In genomic region chr1:156592910-156593732, GRCh38 we compare ENCODE assay signal across 10 cellular contexts. TPM values are rescaled to one million over a fixed set of nuclear protein-coding genes. Genes with fewer than 3 reads are reported as not detected.
A peak's percentile ranks its signal among the peaks of the same experiment; 100 is the strongest.
DNase-seq lines count a peak whose midpoint lies in the region; ATAC-seq and TF ChIP-seq lines count a peak whose summit lies in the region.
"Had no signal": no experiment of that assay in that cellular context is flagged by ENCODE, and none has a peak within 500 bp of the region (broad histone marks: within the 10 kb centered on the region; RNA-seq: fewer than 3 reads in every experiment).

No MANE protein-coding gene starts in this region.

- DNase-seq in AG04450 (ENCODE audit: low read depth, low spot score) (no peak), HL-60 (ENCODE audit: low read depth in 1 of 2, low spot score in 1 of 2) (no peak), SJCRH30 (peak; percentile 13 to 39), hepatocyte (ENCODE audit: low spot score) (no peak), NCI-H2227 (lab: John Stamatoyannopoulos, UW; ENCODE audit: unreplicated experiment) (no peak), activated gamma-delta T cell treated with Interleukin-2 at 50 U/mL for 16 hours (no peak), hypothalamus (lab: John Stamatoyannopoulos, UW) (no peak)
- DNase-seq: DMS79 treated with DMSO at 0.1 percent for 48 hours, KG1 had no signal

- H3K27me3 ChIP-seq in AG04450 (ENCODE audit: control insufficient read depth, insufficient read depth, low read length) (no peaks in the 10 kb centered on the region), HL-60 (ENCODE audit: insufficient read depth, poor library complexity, severe bottlenecking) (no peaks in the 10 kb centered on the region), SJCRH30 (no peaks in the 10 kb centered on the region), hepatocyte (no peaks in the 10 kb centered on the region)

- peaks cover 24% of the 10 kb centered on the region for H3K36me3 ChIP-seq in SJCRH30
- H3K36me3 ChIP-seq in hepatocyte (replicated peaks; ENCODE audit: insufficient read depth, low read depth), result no peaks in the 10 kb centered on the region

- no peaks in the 10 kb centered on the region; the same call in 1 of the 2 replicates for H3K9me3 ChIP-seq in AG04450 (ENCODE audit: control insufficient read depth, insufficient read depth, low read length)
- H3K9me3 ChIP-seq in SJCRH30 (replicated peaks), result no peaks in the 10 kb centered on the region
- H3K9me3 ChIP-seq in hepatocyte (ENCODE audit: low read depth), result no peaks in the 10 kb centered on the region

- 98% methylated on average over 8 of the region's 8 CpGs for WGBS in hepatocyte (ENCODE audit: low lambda C conversion rate, missing lambda C conversion rate)

- peaks cover 12% of the 10 kb centered on the region for H3K79me2 ChIP-seq in hepatocyte

- no peaks in the 10 kb centered on the region for H3K9me2 ChIP-seq in hepatocyte (replicated peaks; ENCODE audit: insufficient read depth)

- H2AFZ ChIP-seq in hepatocyte, result no peak overlapping the region

- CTCF ChIA-PET in AG04450 (lab: Charles Lee), result interaction anchor here (0.5 kb wide), 1 partner anchor 210 kb away, joined by 4 read pairs; no protein-coding TSS in a partner anchor

- H3K27ac ChIP-seq in AG04450 (ENCODE audit: low read depth, low read length), result no peak overlapping the region
- H3K27ac ChIP-seq in HL-60 (replicated peaks), result no peak overlapping the region; the same call in 1 of the 2 replicates
- H3K27ac ChIP-seq in SJCRH30, result no peak overlapping the region
- H3K27ac ChIP-seq in hepatocyte, result no peak overlapping the region

- no peak for TF ChIP-seq CTCF in AG04450 (IDR thresholded peaks at IDR 0.05; ENCODE audit: low read depth, low read length)
- no peak for TF ChIP-seq CTCF in HL-60 (IDR thresholded peaks at IDR 0.05; ENCODE audit: insufficient read depth, low read length)
- TF ChIP-seq CTCF in hepatocyte (IDR thresholded peaks at IDR 0.05; ENCODE audit: poor library complexity), result no peak

- H3K4me3 ChIP-seq in AG04450 (ENCODE audit: low read depth, low read length), result 0 out of 2 replicates have a peak overlapping the region, but pooled peaks have one; percentile 84
- peak overlapping the region; percentile 80 for H3K4me3 ChIP-seq in HL-60 (replicated peaks; ENCODE audit: insufficient read depth, low read length)
- H3K4me3 ChIP-seq in SJCRH30, result no peak overlapping the region
- no peak overlapping the region for H3K4me3 ChIP-seq in hepatocyte

- POLR2A ChIA-PET in AG04450 (lab: Yijun Ruan, JAX), result interaction anchor here (0.6 to 1.0 kb wide), 2 partner anchors 19 to 92 kb away, joined by 3 to 4 read pairs; partner anchors contain the start of gene MEF2D

- H4K20me1 ChIP-seq in hepatocyte (ENCODE audit: insufficient read depth, poor library complexity, severe bottlenecking), result no peaks in the 10 kb centered on the region

- H3K4me1 ChIP-seq in SJCRH30, result peaks cover 4% of the 10 kb centered on the region; the same call in 1 of the 2 replicates
- peaks cover 3% of the 10 kb centered on the region for H3K4me1 ChIP-seq in hepatocyte (ENCODE audit: insufficient read depth)

- ATAC-seq in HG03457 (IDR thresholded peaks at IDR 0.05; ENCODE audit: unreplicated experiment), result no peak

- peak overlapping the region; percentile 91 for H3K4me2 ChIP-seq in hepatocyte

RNA-seq across cellular contexts. Expression of gene NAXE, which starts 1.5 kb away (rescaled TPM):
- polyA plus RNA-seq in AG04450 (2011; rRNA removed), result 29.9 and 38.7 TPM in 2 replicates
- polyA minus RNA-seq in AG04450 (2011; rRNA and poly(A)+ RNA removed), result 31.8 and 44.1 TPM in 2 replicates
- total RNA-seq in SJCRH30 (2014; rRNA removed; shearing (Covaris generic)), result 29.7 and 30.1 TPM in 2 replicates
- total RNA-seq in hepatocyte, result 94.2 and 117 TPM in 2 replicates
- polyA plus RNA-seq in hepatocyte, result 198 and 218 TPM in 2 replicates

RNA-seq across cellular contexts. Expression of gene GPATCH4, which starts 8.2 kb away (rescaled TPM):
- polyA plus RNA-seq in AG04450 (2011; rRNA removed) (23.1 and 27.6 TPM in 2 replicates), hepatocyte (28.3 and 28.6 TPM in 2 replicates)
- 17.9 and 22.8 TPM in 2 replicates for polyA minus RNA-seq in AG04450 (2011; rRNA and poly(A)+ RNA removed)
- total RNA-seq in SJCRH30 (2014; rRNA removed; shearing (Covaris generic)), result 22.8 and 25.1 TPM in 2 replicates
- total RNA-seq in hepatocyte, result 5.6 and 17.4 TPM in 2 replicates

RNA-seq across cellular contexts. Expression of gene TTC24, which starts 13.6 kb away (rescaled TPM):
- not detected in 2 replicates for polyA plus RNA-seq in AG04450 (2011; rRNA removed)
- polyA minus RNA-seq in AG04450 (2011; rRNA and poly(A)+ RNA removed), result not detected in 2 replicates
- total RNA-seq in SJCRH30 (2014; rRNA removed; shearing (Covaris generic)), result not detected in 2 replicates
- total RNA-seq in hepatocyte, result not detected in 2 replicates
- polyA plus RNA-seq in hepatocyte, result not detected in 2 replicates

RNA-seq across cellular contexts. Expression of gene IQGAP3, which starts 20.8 kb away (rescaled TPM):
- polyA plus RNA-seq in AG04450 (2011; rRNA removed) (6.2 and 6.3 TPM in 2 replicates), hepatocyte (3.1 and 5.7 TPM in 2 replicates)
- polyA minus RNA-seq in AG04450 (2011; rRNA and poly(A)+ RNA removed), result 13.4 and 17.6 TPM in 2 replicates
- 16.8 and 21.3 TPM in 2 replicates for total RNA-seq in SJCRH30 (2014; rRNA removed; shearing (Covaris generic))
- total RNA-seq in hepatocyte, result 4.2 and 5.2 TPM in 2 replicates

RNA-seq across cellular contexts. Expression of gene HAPLN2, which starts 26.1 kb away (rescaled TPM):
- not detected in 2 replicates for polyA plus RNA-seq in AG04450 (2011; rRNA removed)
- not detected in 2 replicates for polyA minus RNA-seq in AG04450 (2011; rRNA and poly(A)+ RNA removed)
- 0.20 and 0.23 TPM in 2 replicates for total RNA-seq in SJCRH30 (2014; rRNA removed; shearing (Covaris generic))
- total RNA-seq in hepatocyte, result not detected in 2 replicates
- polyA plus RNA-seq in hepatocyte, result not detected in 2 replicates

Comparison
In these comparisons a context has a peak if more than half of its experiments do, and no peak if none do; other contexts are left out.
1. DNase-seq: peak in SJCRH30 (2 of 2); none in AG04450 (single experiment), HL-60 (0 of 2), hepatocyte (single experiment), NCI-H2227 (single experiment), activated gamma-delta T cell treated with Interleukin-2 at 50 U/mL for 16 hours (single experiment) and hypothalamus (0 of 51).
2. H3K4me3 ChIP-seq: peak in AG04450 (single experiment) and HL-60 (single experiment); none in SJCRH30 (single experiment) and hepatocyte (single experiment).